In genomic region chr2:135546432-135546831, GRCh38 we compare ENCODE assay signal across 17 cellular contexts.
"Had no signal": no experiment of that assay in that cellular context is flagged by ENCODE, and none has a peak within 500 bp of the region (broad histone marks: within the 10 kb centered on the region; RNA-seq: fewer than 3 reads in every experiment).

No MANE protein-coding gene starts in this region.

- DNase-seq: activated CD4-positive, alpha-beta T cell treated with anti-CD3 and anti-CD28 coated beads, Interleukin-2, amount 10 ng/mL, durations not matched to agents 7 days and 5 days; endodermal cell; midbrain; right lobe of liver; stimulated activated CD4-positive, alpha-beta T cell treated with anti-CD3 and anti-CD28 coated beads, Interleukin-4, amount 100 ng/mL, for 4 hours; stimulated activated CD8-positive, alpha-beta memory T cell treated with anti-CD3 and anti-CD28 coated beads, Interleukin-4, amount 100 ng/mL, for 48 hours; stomach; T-helper 17 cell; testis; upper lobe of left lung had no signal

- H3K27ac ChIP-seq: ascending aorta, hepatocyte, neural progenitor cell, right lobe of liver, stomach, testis, upper lobe of left lung had no signal

- H3K27me3 ChIP-seq: ascending aorta, hepatocyte, neural progenitor cell, right lobe of liver, stomach, testis, upper lobe of left lung had no signal

- H3K9ac ChIP-seq: neural progenitor cell had no signal

- FAIRE-seq: bronchial epithelial cell, keratinocyte had no signal

- H3K4me3 ChIP-seq: ascending aorta, hepatocyte, neural progenitor cell, right lobe of liver, smooth muscle cell, stomach, testis, upper lobe of left lung had no signal

- H3K9me3 ChIP-seq: ascending aorta, right lobe of liver, stomach, testis, upper lobe of left lung had no signal

- H3K4me1 ChIP-seq: ascending aorta, right lobe of liver, stomach, upper lobe of left lung had no signal

- H2AFZ ChIP-seq: hepatocyte, neural progenitor cell had no signal

- H3K4me2 ChIP-seq: hepatocyte, neural progenitor cell, smooth muscle cell had no signal

- H3K36me3 ChIP-seq: ascending aorta, right lobe of liver, stomach, upper lobe of left lung had no signal

- ATAC-seq: left lobe of liver, right lobe of liver, T-helper 17 cell had no signal
